In genomic region chr9:16871358-16872151, GRCh38 we compare ENCODE assay signal across 8 cellular contexts. TPM values are rescaled to one million over a fixed set of nuclear protein-coding genes. Genes with fewer than 3 reads are reported as not detected.
DNase-seq lines count a peak whose midpoint lies in the region; ATAC-seq and TF ChIP-seq lines count a peak whose summit lies in the region.

No MANE protein-coding gene starts in this region.

- CTCF ChIA-PET in Caco-2 (lab: Charles Lee): no interaction called here
- CTCF ChIA-PET in IMR-90 (lab: Yijun Ruan, JAX): no interaction called here

- H3K4me1 Mint-ChIP-seq in Caco-2 (ENCODE audit: low read depth, unreplicated experiment): no peaks in the 10 kb centered on the region

- H3K4me1 ChIP-seq in Caco-2 (peaks cover 6% of the 10 kb centered on the region; the same call in 1 of the 2 replicates), IMR-90 (ENCODE audit: control insufficient read depth, insufficient read depth, low read length) (peaks cover 5% of the 10 kb centered on the region; the same call in 1 of the 2 replicates), iPS DF 6.9 (ENCODE audit: control insufficient read depth, insufficient read depth, low read length) (peaks cover 3% of the 10 kb centered on the region; the same call in 1 of the 2 replicates), rectal smooth muscle tissue (ENCODE audit: control insufficient read depth, insufficient read depth, low read length) (peaks cover 4% of the 10 kb centered on the region)

- peak overlapping the region; percentile 90 for H3K27ac ChIP-seq in IMR-90 (ENCODE audit: insufficient read depth, low read length)
- no peak overlapping the region for H3K27ac ChIP-seq in iPS DF 6.9 (ENCODE audit: low read length)
- peak overlapping the region; percentile 90 for H3K27ac ChIP-seq in rectal smooth muscle tissue (ENCODE audit: low read depth, low read length)

- peak overlapping the region; percentile 62 for H3K18ac ChIP-seq in IMR-90 (ENCODE audit: low read depth, low read length)

- ATAC-seq in IMR-90 (ENCODE audit: low read depth) (peak; percentile 50), GM21447 (IDR thresholded peaks at IDR 0.05; ENCODE audit: unreplicated experiment) (no peak), HG03571 (IDR thresholded peaks at IDR 0.05; ENCODE audit: unreplicated experiment) (no peak), GM18867 (IDR thresholded peaks at IDR 0.05; ENCODE audit: unreplicated experiment) (no peak)

- no peak overlapping the region; the same call in 2 of the 3 replicates for H2BK15ac ChIP-seq in IMR-90 (ENCODE audit: low read depth, low read length)

- H3K23ac ChIP-seq in IMR-90 (ENCODE audit: low read depth, low read length): peak overlapping the region; percentile 90

- no peak overlapping the region for H3K27ac Mint-ChIP-seq in Caco-2 (ENCODE audit: unreplicated experiment)

- peak in 1 of 2 experiments; percentile 2 for DNase-seq in Caco-2
- DNase-seq in IMR-90: peak; percentile 88
- peak; percentile 38 for DNase-seq in amniotic stem cell (lab: John Stamatoyannopoulos, UW)
- DNase-seq in iPS DF 6.9 (ENCODE audit: low read depth, low spot score): no peak

- WGBS in IMR-90 (ENCODE audit: extremely low coverage in 2 of 2, insufficient read length in 1 of 2), 2 experiments: 0% methylated on average over 5 of the region's 62 CpGs; no CpG with 5 or more reads in 1 of the 2 experiments
- WGBS in iPS DF 6.9 (ENCODE audit: insufficient coverage, insufficient read length): no CpG with 5 or more reads among the region's 62 CpGs

- in situ Hi-C loops in IMR-90 (cut with MboI; ENCODE audit: low sequenced_read_pairs): no loop called here

- peak overlapping the region; percentile 77 for H4K5ac ChIP-seq in IMR-90 (ENCODE audit: low read depth, low read length)

- H2AK5ac ChIP-seq in IMR-90 (ENCODE audit: low read depth, low read length): peak overlapping the region; percentile 48

- H4K20me1 ChIP-seq in IMR-90 (ENCODE audit: insufficient read depth, low read length): no peaks in the 10 kb centered on the region

- H3K4me3 ChIP-seq in Caco-2 (ENCODE audit: low read depth, low read length) (peak overlapping the region; percentile 26), IMR-90 (ENCODE audit: insufficient read depth, low read depth, low read length) (peak overlapping the region; percentile 89), iPS DF 6.9 (ENCODE audit: low read length) (peak overlapping the region; percentile 81; the same call in 1 of the 2 replicates), rectal smooth muscle tissue (ENCODE audit: low read length) (peak overlapping the region; percentile 70)

- no TSS peak for BruUV-seq in Caco-2 (replicated peaks; lab: Mats Ljungman, UMichigan)
- no TSS peak for BruUV-seq in IMR-90 (replicated peaks; lab: Mats Ljungman, UMichigan)

- H3K9me1 ChIP-seq in IMR-90 (ENCODE audit: insufficient read depth, low read length): peaks cover 5% of the 10 kb centered on the region; the same call in 1 of the 2 replicates

- no peaks in the 10 kb centered on the region for H3K36me3 ChIP-seq in Caco-2 (ENCODE audit: control insufficient read depth, insufficient read depth, low read length)
- no peaks in the 10 kb centered on the region for H3K36me3 ChIP-seq in IMR-90 (ENCODE audit: control insufficient read depth, insufficient read depth, low read length)
- no peaks in the 10 kb centered on the region for H3K36me3 ChIP-seq in iPS DF 6.9 (ENCODE audit: control insufficient read depth, insufficient read depth, low read length)
- no peaks in the 10 kb centered on the region for H3K36me3 ChIP-seq in rectal smooth muscle tissue (ENCODE audit: control insufficient read depth, insufficient read depth, low read length)

- H3K9ac ChIP-seq in IMR-90 (ENCODE audit: low read depth, low read length): peak overlapping the region; percentile 99
- H3K9ac ChIP-seq in rectal smooth muscle tissue (ENCODE audit: low read length): peak overlapping the region; percentile 36

- peak overlapping the region; percentile 29 for H2AK9ac ChIP-seq in IMR-90 (replicated peaks; ENCODE audit: low read depth, low read length, poor library complexity)

- peak overlapping the region; percentile 2 to 80; a peak in 3 of 4 replicates for H4K8ac ChIP-seq in IMR-90 (ENCODE audit: low read depth in 2 of 2, low read length in 2 of 2)

- peak overlapping the region; percentile 87 for H2BK120ac ChIP-seq in IMR-90 (ENCODE audit: low read depth, low read length)

- H3K56ac ChIP-seq in IMR-90 (ENCODE audit: extremely low read depth, insufficient read depth, low read length): peak overlapping the region; percentile 52; the same call in 1 of the 2 replicates

- H3K4me2 ChIP-seq in IMR-90 (ENCODE audit: low read depth, low read length): peak overlapping the region; percentile 95

- TF ChIP-seq RAD21 in IMR-90 (IDR thresholded peaks at IDR 0.05; ENCODE audit: low read length): peak; percentile 1; the same call in 1 of the 2 replicates

- no peaks in the 10 kb centered on the region for H3K36me3 Mint-ChIP-seq in Caco-2 (ENCODE audit: insufficient read depth, unreplicated experiment)

- TF ChIP-seq POLR2A in IMR-90 (IDR thresholded peaks at IDR 0.05; ENCODE audit: low read depth, low read length): peak; percentile 18; the same call in 1 of the 2 replicates

- peaks cover 10% of the 10 kb centered on the region for H3K27me3 Mint-ChIP-seq in Caco-2 (ENCODE audit: insufficient read depth, unreplicated experiment)

- peak overlapping the region; percentile 64 for H3K14ac ChIP-seq in IMR-90 (replicated peaks; ENCODE audit: low read depth, low read length)

- peak overlapping the region; percentile 88 for H2AFZ ChIP-seq in IMR-90 (replicated peaks; ENCODE audit: low read length, poor library complexity)

- H3K4ac ChIP-seq in IMR-90 (ENCODE audit: low read depth, low read length): peak overlapping the region; percentile 86

- intact Hi-C loops in Caco-2 (cut with micrococcal nuclease; ENCODE audit: unreplicated experiment) (no loop called here), IMR-90 (cut with micrococcal nuclease) (loop anchor here (1.0 to 10.0 kb wide), 6 partner anchors 116 to 679 kb away; no protein-coding TSS in a partner anchor)

- H3K9me3 Mint-ChIP-seq in Caco-2 (ENCODE audit: unreplicated experiment): no peaks in the 10 kb centered on the region

- H3K79me1 ChIP-seq in IMR-90 (ENCODE audit: low read depth in 1 of 2, low read length in 2 of 2): peaks cover 5 to 15% of the 10 kb centered on the region in 2 experiments; a peak in 2 of 4 replicates

- H3K9me3 ChIP-seq in Caco-2: no peaks in the 10 kb centered on the region
- no peaks in the 10 kb centered on the region for H3K9me3 ChIP-seq in IMR-90 (ENCODE audit: control insufficient read depth, insufficient read depth, low read length)
- no peaks in the 10 kb centered on the region for H3K9me3 ChIP-seq in iPS DF 6.9 (ENCODE audit: control insufficient read depth, insufficient read depth, low read length)

- peak overlapping the region; percentile 76 for H4K91ac ChIP-seq in IMR-90 (ENCODE audit: insufficient read depth, low read depth, low read length)

- POLR2A ChIA-PET in Caco-2 (lab: Charles Lee) (interaction anchor here (0.6 kb wide), 1 partner anchor 24 kb away, joined by 9 read pairs; no protein-coding TSS in a partner anchor), IMR-90 (lab: Charles Lee; ENCODE audit: unreplicated experiment) (interaction anchor here (0.6 to 0.7 kb wide), 3 partner anchors 92 to 539 kb away, joined by 3 to 19 read pairs (median 9); no protein-coding TSS in a partner anchor)

- dilution Hi-C loops in IMR-90 (cut with HindIII; ENCODE audit: low sequenced_read_pairs, unreplicated experiment): no loop called here

- peak overlapping the region; percentile 73 for H3K4me3 Mint-ChIP-seq in Caco-2 (ENCODE audit: unreplicated experiment)

- TF ChIP-seq CTCF in Caco-2 (IDR thresholded peaks at IDR 0.05; ENCODE audit: insufficient read depth in 1 of 2, low read depth in 1 of 2, low read length in 1 of 2, severe bottlenecking in 1 of 2, unreplicated experiment in 1 of 2) (no peak), IMR-90 (conservative IDR thresholded peaks at IDR 0.05; ENCODE audit: low read depth, low read length) (no peak)

- H2BK20ac ChIP-seq in IMR-90 (ENCODE audit: low read depth, low read length): peak overlapping the region; percentile 81

- H3K27me3 ChIP-seq in Caco-2 (replicated peaks; ENCODE audit: control insufficient read depth, insufficient read depth, low read length) (no peaks in the 10 kb centered on the region), IMR-90 (ENCODE audit: control insufficient read depth, insufficient read depth, low read length) (no peaks in the 10 kb centered on the region), iPS DF 6.9 (ENCODE audit: control insufficient read depth, insufficient read depth, low read length) (no peaks in the 10 kb centered on the region), rectal smooth muscle tissue (ENCODE audit: control insufficient read depth, insufficient read depth, low read length) (no peaks in the 10 kb centered on the region)

- H2BK5ac ChIP-seq in IMR-90 (ENCODE audit: low read depth, low read length, poor library complexity, severe bottlenecking): peak overlapping the region; percentile 85

TF ChIP-seq in IMR-90, 13 proteins besides CTCF, POLR2A, EP300 and RAD21:
- no peak for TF ChIP-seq ELK1 (IDR thresholded peaks at IDR 0.05; ENCODE audit: borderline replicate concordance, low read depth, low read length)
- peak; percentile 39; the same call in 1 of the 2 replicates for TF ChIP-seq BHLHE40 (IDR thresholded peaks at IDR 0.05; ENCODE audit: low read depth, low read length)

RNA-seq across cellular contexts. Expression of gene BNC2, which starts 1.1 kb away (rescaled TPM):
- 0.12 and 0.20 TPM in 2 replicates for total RNA-seq in Caco-2 (2022)
- total RNA-seq in IMR-90 (2012; rRNA removed): 37.8 and 45.2 TPM in 2 replicates
- 15.5 and 16.6 TPM in 2 replicates for polyA plus RNA-seq in IMR-90 (2012; rRNA removed)
- 6.6 and 8.4 TPM in 2 replicates for polyA plus RNA-seq in IMR-90 (2012; cell fraction: cytosol; rRNA removed)
- polyA plus RNA-seq in IMR-90 (2012; cell fraction: nucleus; rRNA removed; ENCODE audit: low replicate concordance): 23.9 and 49.3 TPM in 2 replicates

Comparison
In these comparisons a context has a peak if more than half of its experiments do, and no peak if none do; other contexts are left out.
1. H3K4me3 ChIP-seq: peak in every context shown above with its lines; median percentile 89 in IMR-90; 81 in iPS DF 6.9; 70 in rectal smooth muscle tissue; 26 in Caco-2.
2. RNA of gene BNC2, which starts 1.1 kb away (total RNA-seq): 37.8 to 45.2 TPM in IMR-90; 0.12 to 0.20 TPM in Caco-2; every median in the first group is over 10 times any median in the second.